Comparison of ENCODE assay signal across 27 cellular contexts in genomic region chr17:46812624-46813318, GRCh38. TPM values are rescaled to one million over a fixed set of nuclear protein-coding genes. Genes with fewer than 3 reads are reported as not detected.
"Had no signal": no experiment of that assay in that cellular context is flagged by ENCODE, and none has a peak within 500 bp of the region (broad histone marks: within the 10 kb centered on the region; RNA-seq: fewer than 3 reads in every experiment).

No MANE protein-coding gene starts in this region.

- H3K9me3 ChIP-seq: body of pancreas, heart right ventricle, lower lobe of right lung, tibial nerve, vagina had no signal

- H3K79me2 ChIP-seq: parathyroid adenoma had no signal

- H3K9me3 Mint-ChIP-seq: activated B cell treated with CpG ODN at 0.5 μM for 24 hours; activated CD4-positive, alpha-beta memory T cell treated with anti-CD3 and anti-CD28 coated beads, Interleukin-2, amount 10 ng/mL, durations not matched to agents 7 days and 5 days; activated naive CD4-positive, alpha-beta T cell treated with anti-CD3 and anti-CD28 coated beads, Interleukin-2, amount 10 ng/mL, durations not matched to agents 7 days and 5 days; activated T-cell treated with anti-CD3 and anti-CD28 coated beads, Interleukin-2, amount 50 U/mL, for 72 hours; natural killer cell; stimulated activated effector memory CD8-positive, alpha-beta T cell treated with anti-CD3 and anti-CD28 coated beads, Interleukin-12 subunit alpha, Interleukin-12 subunit beta, amount 100 ng/mL, for 72 hours; stimulated activated naive CD8-positive, alpha-beta T cell treated with anti-CD3 and anti-CD28 coated beads, Interleukin-15, amount 100 ng/mL, for 72 hours had no signal

- H3K9ac ChIP-seq: parathyroid adenoma had no signal

- H3K27ac ChIP-seq: body of pancreas, heart right ventricle, lower lobe of right lung, parathyroid adenoma, skin epidermis, tibial nerve, vagina had no signal

- H3K4me3 ChIP-seq: body of pancreas, heart right ventricle, lower lobe of right lung, skin epidermis, tibial nerve, vagina had no signal

- H3K4me1 ChIP-seq: body of pancreas, lower lobe of right lung, parathyroid adenoma had no signal

- ATAC-seq: activated T-cell treated with anti-CD3 and anti-CD28 coated beads, Interleukin-2, amount 50 U/mL, for 72 hours; body of pancreas; heart right ventricle; left lobe of liver; lower lobe of right lung; natural killer cell; right cardiac atrium; stimulated activated effector memory CD8-positive, alpha-beta T cell treated with anti-CD3 and anti-CD28 coated beads, Interleukin-12 subunit alpha, Interleukin-12 subunit beta, amount 100 ng/mL, for 72 hours; stimulated activated naive CD8-positive, alpha-beta T cell treated with anti-CD3 and anti-CD28 coated beads, Interleukin-15, amount 100 ng/mL, for 72 hours had no signal

- H3K4me3 Mint-ChIP-seq: activated B cell treated with CpG ODN at 0.5 μM for 24 hours; activated CD4-positive, alpha-beta memory T cell treated with anti-CD3 and anti-CD28 coated beads, Interleukin-2, amount 10 ng/mL, durations not matched to agents 7 days and 5 days; activated naive CD4-positive, alpha-beta T cell treated with anti-CD3 and anti-CD28 coated beads, Interleukin-2, amount 10 ng/mL, durations not matched to agents 7 days and 5 days; activated T-cell treated with anti-CD3 and anti-CD28 coated beads, Interleukin-2, amount 50 U/mL, for 72 hours; natural killer cell; stimulated activated effector memory CD8-positive, alpha-beta T cell treated with anti-CD3 and anti-CD28 coated beads, Interleukin-12 subunit alpha, Interleukin-12 subunit beta, amount 100 ng/mL, for 72 hours; stimulated activated naive CD8-positive, alpha-beta T cell treated with anti-CD3 and anti-CD28 coated beads, Interleukin-15, amount 100 ng/mL, for 72 hours had no signal

- H3K36me3 ChIP-seq: heart right ventricle, lower lobe of right lung, tibial nerve, vagina had no signal

- DNase-seq: activated B cell treated with CpG ODN at 0.5 μM for 24 hours; activated CD4-positive, alpha-beta memory T cell treated with anti-CD3 and anti-CD28 coated beads, Interleukin-2, amount 10 ng/mL, durations not matched to agents 7 days and 5 days; activated CD4-positive, alpha-beta T cell treated with anti-CD3 and anti-CD28 coated beads for 48 hours; activated effector memory CD4-positive, alpha-beta T cell treated with Interleukin-2 at 50 U/mL for 16 hours; activated naive CD4-positive, alpha-beta T cell treated with anti-CD3 and anti-CD28 coated beads, Interleukin-2, amount 10 ng/mL, durations not matched to agents 7 days and 5 days; activated T-cell treated with anti-CD3 and anti-CD28 coated beads, Interleukin-2, amount 50 U/mL, for 72 hours; amygdala; body of pancreas; heart right ventricle; lower lobe of right lung; natural killer cell; stimulated activated CD4-positive, alpha-beta T cell treated with anti-CD3 and anti-CD28 coated beads, Interleukin-2, amount 100 ng/mL, for 24 hours; stimulated activated naive CD8-positive, alpha-beta T cell treated with anti-CD3 and anti-CD28 coated beads, Interleukin-15, amount 100 ng/mL, for 72 hours; T-helper 1 cell; T-helper 9 cell had no signal

- H3K36me3 Mint-ChIP-seq: activated naive CD4-positive, alpha-beta T cell treated with anti-CD3 and anti-CD28 coated beads, Interleukin-2, amount 10 ng/mL, durations not matched to agents 7 days and 5 days; natural killer cell; stimulated activated effector memory CD8-positive, alpha-beta T cell treated with anti-CD3 and anti-CD28 coated beads, Interleukin-12 subunit alpha, Interleukin-12 subunit beta, amount 100 ng/mL, for 72 hours had no signal

- H3K27ac Mint-ChIP-seq: activated B cell treated with CpG ODN at 0.5 μM for 24 hours; activated CD4-positive, alpha-beta memory T cell treated with anti-CD3 and anti-CD28 coated beads, Interleukin-2, amount 10 ng/mL, durations not matched to agents 7 days and 5 days; activated naive CD4-positive, alpha-beta T cell treated with anti-CD3 and anti-CD28 coated beads, Interleukin-2, amount 10 ng/mL, durations not matched to agents 7 days and 5 days; activated T-cell treated with anti-CD3 and anti-CD28 coated beads, Interleukin-2, amount 50 U/mL, for 72 hours; natural killer cell; stimulated activated effector memory CD8-positive, alpha-beta T cell treated with anti-CD3 and anti-CD28 coated beads, Interleukin-12 subunit alpha, Interleukin-12 subunit beta, amount 100 ng/mL, for 72 hours; stimulated activated naive CD8-positive, alpha-beta T cell treated with anti-CD3 and anti-CD28 coated beads, Interleukin-15, amount 100 ng/mL, for 72 hours had no signal

- H2AFZ ChIP-seq: parathyroid adenoma had no signal

RNA-seq across cellular contexts. Expression of gene WNT3, which starts 5.7 kb away (rescaled TPM):
- total RNA-seq: activated CD4-positive, alpha-beta memory T cell treated with anti-CD3 and anti-CD28 coated beads, Interleukin-2, amount 10 ng/mL, durations not matched to agents 7 days and 5 days had no signal

RNA-seq across cellular contexts. Expression of gene WNT9B, which starts 38.6 kb away (rescaled TPM):
- total RNA-seq: activated B cell treated with CpG ODN at 0.5 μM for 24 hours; activated CD4-positive, alpha-beta memory T cell treated with anti-CD3 and anti-CD28 coated beads, Interleukin-2, amount 10 ng/mL, durations not matched to agents 7 days and 5 days; activated T-cell treated with anti-CD3 and anti-CD28 coated beads, Interleukin-2, amount 50 U/mL, for 72 hours; body of pancreas; chondrocyte; epithelial cell of proximal tubule; fibroblast of villous mesenchyme; kidney epithelial cell; left lobe of liver; natural killer cell; pulmonary artery endothelial cell; vagina had no signal
